In genomic region chr5:142171270-142171669, GRCh38 we compare ENCODE assay signal across 1 cellular context.
TF ChIP-seq lines count a peak whose summit lies in the region.

No MANE protein-coding gene starts in this region.

TF ChIP-seq in HepG2, 621 proteins besides CTCF, POLR2A, EP300 and RAD21:
- no peak for TF ChIP-seq RNF219 (CRISPR knock-in tag; IDR thresholded peaks at IDR 0.05)
- TF ChIP-seq ZNF354B (CRISPR knock-in tag; IDR thresholded peaks at IDR 0.05): no peak
- TF ChIP-seq CEBPG (CRISPR knock-in tag; IDR thresholded peaks at IDR 0.05): 0 out of 2 replicates have a peak, but pooled peaks have one; percentile 7
- TF ChIP-seq MBD4 (IDR thresholded peaks at IDR 0.05; ENCODE audit: borderline replicate concordance, low read length): no peak
- TF ChIP-seq CEBPB (IDR thresholded peaks at IDR 0.05; ENCODE audit: borderline replicate concordance, low read depth, low read length): peak; percentile 64
- no peak for TF ChIP-seq SAFB2 (CRISPR knock-in tag; IDR thresholded peaks at IDR 0.05; ENCODE audit: borderline replicate concordance, low read depth)
